Comparison of ENCODE assay signal across 13 cellular contexts in genomic region chr1:236051107-236051885, GRCh38. TPM values are rescaled to one million over a fixed set of nuclear protein-coding genes. Genes with fewer than 3 reads are reported as not detected.
DNase-seq lines count a peak whose midpoint lies in the region; FAIRE-seq and TF ChIP-seq lines count a peak whose summit lies in the region.
"Had no signal": no experiment of that assay in that cellular context is flagged by ENCODE, and none has a peak within 500 bp of the region (broad histone marks: within the 10 kb centered on the region; RNA-seq: fewer than 3 reads in every experiment).

No MANE protein-coding gene starts in this region.

- H3K4me1 Mint-ChIP-seq in nephron: peaks cover 32% of the 10 kb centered on the region
- H3K4me1 Mint-ChIP-seq: IgD-negative memory B cell had no signal

- intact Hi-C loops in posterior cingulate gyrus (cut with DNase I): no loop called here

- 26 to 40% (median 37%) methylated on average over 10 of the region's 10 CpGs for WGBS in small intestine, 3 donors

- no peak overlapping the region for H3K27ac ChIP-seq in small intestine (ENCODE audit: low read depth in 1 of 2, low read length in 1 of 2)
- H3K27ac ChIP-seq in effector memory CD4-positive, alpha-beta T cell (ENCODE audit: insufficient read depth, low read length, poor library complexity, severe bottlenecking): no peak overlapping the region

- no peaks in the 10 kb centered on the region for H3K9me3 Mint-ChIP-seq in nephron
- H3K9me3 Mint-ChIP-seq: activated CD8-positive, alpha-beta T cell treated with anti-CD3 and anti-CD28 coated beads for 36 hours; IgD-negative memory B cell had no signal

- H3K4me3 ChIP-seq in AG09309 (ENCODE audit: control insufficient read depth, low read depth, low read length) (no peak overlapping the region), small intestine (ENCODE audit: low read depth in 1 of 2, low read length in 2 of 2) (no peak overlapping the region)
- H3K4me3 ChIP-seq in effector memory CD4-positive, alpha-beta T cell (ENCODE audit: insufficient read depth, low read depth, low read length, poor library complexity, severe bottlenecking): no peak overlapping the region

- H3K27ac Mint-ChIP-seq in nephron: peak overlapping the region; percentile 80 to 92 (median 92)
- H3K27ac Mint-ChIP-seq: activated CD8-positive, alpha-beta T cell treated with anti-CD3 and anti-CD28 coated beads for 36 hours; IgD-negative memory B cell had no signal

- no peaks in the 10 kb centered on the region for H3K9me3 ChIP-seq in small intestine (ENCODE audit: control insufficient read depth, low read depth)
- no peaks in the 10 kb centered on the region for H3K9me3 ChIP-seq in effector memory CD4-positive, alpha-beta T cell (ENCODE audit: control insufficient read depth, low read length)

- H3K4me1 ChIP-seq in small intestine (ENCODE audit: control insufficient read depth in 2 of 2, insufficient read depth in 1 of 2, low read depth in 1 of 2, low read length in 1 of 2): no peaks in the 10 kb centered on the region
- no peaks in the 10 kb centered on the region for H3K4me1 ChIP-seq in effector memory CD4-positive, alpha-beta T cell (ENCODE audit: control insufficient read depth, insufficient read depth, low read length, poor library complexity, severe bottlenecking)

- DNase-seq in AG09309 (ENCODE audit: low read depth): no peak
- peak; percentile 29 for DNase-seq in amniotic epithelial cell (ENCODE audit: low read depth)
- peak; percentile 27 for DNase-seq in glomerular visceral epithelial cell (ENCODE audit: extremely low spot score)
- no peak for DNase-seq in small intestine
- DNase-seq in posterior cingulate gyrus: no peak
- no peak for DNase-seq in effector memory CD4-positive, alpha-beta T cell
- no peak for DNase-seq in NCI-H446 treated with DMSO at 0.1 percent for 48 hours (lab: John Stamatoyannopoulos, UW)
- DNase-seq: activated CD8-positive, alpha-beta T cell treated with anti-CD3 and anti-CD28 coated beads for 36 hours; NCI-H1105; T1000 had no signal

- no peaks in the 10 kb centered on the region for H3K27me3 Mint-ChIP-seq in nephron (ENCODE audit: low read depth)

- no peaks in the 10 kb centered on the region for H3K36me3 ChIP-seq in small intestine (ENCODE audit: control insufficient read depth in 2 of 2, insufficient read depth in 2 of 2, low read length in 2 of 2)
- H3K36me3 ChIP-seq in effector memory CD4-positive, alpha-beta T cell (ENCODE audit: control insufficient read depth, insufficient read depth, low read length): no peaks in the 10 kb centered on the region

- no peaks in the 10 kb centered on the region for H3K27me3 ChIP-seq in small intestine (ENCODE audit: control insufficient read depth in 2 of 2, insufficient read depth in 2 of 2, low read length in 2 of 2)
- H3K27me3 ChIP-seq in effector memory CD4-positive, alpha-beta T cell (replicated peaks; ENCODE audit: control insufficient read depth, insufficient read depth, low read length, poor library complexity, severe bottlenecking): no peaks in the 10 kb centered on the region

- H3K36me3 Mint-ChIP-seq in nephron (ENCODE audit: low read depth): peaks cover 27% of the 10 kb centered on the region

- peak overlapping the region; percentile 21 to 25 (median 22) for H3K4me3 Mint-ChIP-seq in nephron
- H3K4me3 Mint-ChIP-seq: activated CD8-positive, alpha-beta T cell treated with anti-CD3 and anti-CD28 coated beads for 36 hours; IgD-negative memory B cell had no signal

- TF ChIP-seq CTCF in AG09309 (IDR thresholded peaks at IDR 0.05; ENCODE audit: control insufficient read depth, insufficient read depth, low read depth, low read length, missing control alignments): peak; percentile 6
- no peak for TF ChIP-seq CTCF in nephron (IDR thresholded peaks at IDR 0.05; ENCODE audit: unreplicated experiment in 3 of 3)

- no peak for FAIRE-seq in small intestine (lab: Jason Lieb, UNC)
- FAIRE-seq: urothelium cell line had no signal

RNA-seq across cellular contexts. Expression of gene NID1, which starts 13.6 kb away (rescaled TPM):
- polyA plus RNA-seq in small intestine: 10 to 100 TPM in 1 of 3 donors, 1 to 10 TPM in 1, under 1 TPM in 1; 0.67 to 36.0 (median 3.8) TPM
- polyA plus RNA-seq: IgD-negative memory B cell had no signal

Comparison
In these comparisons a context has a peak if more than half of its experiments do, and no peak if none do; other contexts are left out.
1. DNase-seq: peak in amniotic epithelial cell (single experiment) and glomerular visceral epithelial cell (single experiment); none in AG09309 (single experiment), small intestine (single experiment), posterior cingulate gyrus (0 of 10), effector memory CD4-positive, alpha-beta T cell (0 of 3) and NCI-H446 treated with DMSO at 0.1 percent for 48 hours (single experiment).